ENCODE assay signal across 1 cellular context in genomic region chr13:30615851-30616311, GRCh38.
TF ChIP-seq lines count a peak whose summit lies in the region.

No MANE protein-coding gene starts in this region.

TF ChIP-seq in GM23338, 12 proteins besides CTCF, POLR2A, EP300 and RAD21 (continued from another document):
- TF ChIP-seq ETS1 (IDR thresholded peaks at IDR 0.05) (no peak), EZH2 (IDR thresholded peaks at IDR 0.05; ENCODE audit: low read depth, unreplicated experiment) (no peak), CREB1 (CRISPR knock-in tag; IDR thresholded peaks at IDR 0.05; ENCODE audit: low read depth) (no peak), STAT1 (IDR thresholded peaks at IDR 0.05; ENCODE audit: unreplicated experiment) (no peak)
TF ChIP-seq in GM23338: peak in this region for 0.
